Comparison of ENCODE assay signal across 2 cellular contexts in genomic region chr16:11061629-11062270, GRCh38.
TF ChIP-seq lines count a peak whose summit lies in the region.

No MANE protein-coding gene starts in this region.

TF ChIP-seq in HCT116, 20 proteins besides CTCF, POLR2A, EP300 and RAD21 (continued from another document):
- TF ChIP-seq POLR2AphosphoS5 (IDR thresholded peaks at IDR 0.05; ENCODE audit: low read depth, low read length), result no peak
- no peak for TF ChIP-seq ZNF274 (IDR thresholded peaks at IDR 0.05; ENCODE audit: low read depth, low read length)
- TF ChIP-seq ELF1 (IDR thresholded peaks at IDR 0.05; ENCODE audit: borderline replicate concordance, low read depth), result no peak
- no peak for TF ChIP-seq EGR1 (IDR thresholded peaks at IDR 0.05; ENCODE audit: low read depth)
- TF ChIP-seq FOSL1 (IDR thresholded peaks at IDR 0.05; ENCODE audit: low read depth), result no peak
TF ChIP-seq in HCT116: peak in this region for 0.

TF ChIP-seq in K562, 482 proteins besides CTCF, POLR2A, EP300 and RAD21 (continued from another document):
- peak; percentile 66 for TF ChIP-seq USF1 (CRISPR knock-in tag; IDR thresholded peaks at IDR 0.05)
- TF ChIP-seq MAX (CRISPR knock-in tag; IDR thresholded peaks at IDR 0.05), result no peak
- TF ChIP-seq ZNF395 (CRISPR knock-in tag; IDR thresholded peaks at IDR 0.05), result no peak
- TF ChIP-seq RAD51 (IDR thresholded peaks at IDR 0.05; ENCODE audit: borderline replicate concordance, low read depth), result 0 out of 2 replicates have a peak, but pooled peaks have one; percentile 10
- no peak for TF ChIP-seq HMBOX1 (IDR thresholded peaks at IDR 0.05)
- no peak for TF ChIP-seq SREBF1 (IDR thresholded peaks at IDR 0.05; ENCODE audit: borderline replicate concordance, low read depth, low read length)
